Comparison of ENCODE assay signal across 8 cellular contexts in genomic region chr11:8839957-8840945, GRCh38.
DNase-seq lines count a peak whose midpoint lies in the region; ATAC-seq, FAIRE-seq and TF ChIP-seq lines count a peak whose summit lies in the region.

No MANE protein-coding gene starts in this region.

- H3K4me1 ChIP-seq in Panc1 (ENCODE audit: control insufficient read depth, insufficient read depth, low read length) (peaks cover 36% of the 10 kb centered on the region), hepatocyte (ENCODE audit: insufficient read depth) (peaks cover 26% of the 10 kb centered on the region)
- no peaks in the 10 kb centered on the region for H3K4me1 ChIP-seq in CD4-positive, alpha-beta memory T cell (ENCODE audit: insufficient read depth, low read length)

- no peak overlapping the region for H3K27ac Mint-ChIP-seq in CD4-positive, alpha-beta memory T cell

- H3K9me3 ChIP-seq in Panc1 (ENCODE audit: control insufficient read depth, insufficient read depth, low read depth, low read length), result no peaks in the 10 kb centered on the region
- H3K9me3 ChIP-seq in hepatocyte (ENCODE audit: low read depth), result no peaks in the 10 kb centered on the region
- no peaks in the 10 kb centered on the region for H3K9me3 ChIP-seq in CD4-positive, alpha-beta memory T cell (ENCODE audit: control insufficient read depth in 1 of 2, low read length in 2 of 2)

- TF ChIP-seq POLR2A in H54 (IDR thresholded peaks at IDR 0.05; ENCODE audit: low read depth, low read length), result no peak

- no peaks in the 10 kb centered on the region for H3K27me3 ChIP-seq in Panc1 (ENCODE audit: control insufficient read depth, insufficient read depth, low read length)
- H3K27me3 ChIP-seq in hepatocyte, result no peaks in the 10 kb centered on the region
- no peaks in the 10 kb centered on the region for H3K27me3 ChIP-seq in CD4-positive, alpha-beta memory T cell (ENCODE audit: insufficient read depth, low read length)

- peaks cover 60% of the 10 kb centered on the region for H3K79me2 ChIP-seq in hepatocyte

- in situ Hi-C loops in Panc1 (cut with HindIII; ENCODE audit: low pct_unique_long_range_greater_than_20kb, low sequenced_read_pairs), result no loop called here

- intact Hi-C loops in Panc1 (cut with micrococcal nuclease; ENCODE audit: unreplicated experiment), result no loop called here
- intact Hi-C loops in CD4-positive, alpha-beta memory T cell (cut with micrococcal nuclease), result no loop called here

- H3K4me3 ChIP-seq in Panc1 (ENCODE audit: low read depth in 2 of 2, low read length in 2 of 2) (peak overlapping the region in 1 of 2 experiments; percentile 1; a peak in 1 of 4 replicates), hepatocyte (no peak overlapping the region), skin epidermis (no peak overlapping the region)
- no peak overlapping the region for H3K4me3 ChIP-seq in CD4-positive, alpha-beta memory T cell (ENCODE audit: low read length in 2 of 2)

- peaks cover 0 to 4% (median 0%) of the 10 kb centered on the region in 4 donors for H3K4me1 Mint-ChIP-seq in CD4-positive, alpha-beta memory T cell

- H3K27ac ChIP-seq in Panc1 (ENCODE audit: low read length) (peak overlapping the region; percentile 64), hepatocyte (peak overlapping the region; percentile 87), skin epidermis (peak overlapping the region in 19 of 21 experiments; percentile 8 to 73 (median 37))
- no peak overlapping the region for H3K27ac ChIP-seq in CD4-positive, alpha-beta memory T cell (ENCODE audit: low read depth, low read length)

- BruUV-seq in Panc1 (replicated peaks; lab: Mats Ljungman, UMichigan), result no TSS peak

- TF ChIP-seq CTCF in Panc1 (IDR thresholded peaks at IDR 0.05) (no peak), hepatocyte (IDR thresholded peaks at IDR 0.05; ENCODE audit: poor library complexity) (no peak)

- peaks cover 4 to 20% of the 10 kb centered on the region in 2 donors for H3K27me3 Mint-ChIP-seq in CD4-positive, alpha-beta memory T cell

- CTCF ChIA-PET in Panc1 (lab: Charles Lee), result interaction anchor here (0.6 to 1.0 kb wide), 2 partner anchors 119 to 575 kb away, joined by 3 to 4 read pairs; no protein-coding TSS in a partner anchor
- CTCF ChIA-PET in CD4-positive, alpha-beta memory T cell (lab: Charles Lee; ENCODE audit: partially characterized antibody), result no interaction called here

- H3K9me3 Mint-ChIP-seq in CD4-positive, alpha-beta memory T cell, result peaks cover 0 to 2% (median 0%) of the 10 kb centered on the region in 8 donors

- H3K4me3 Mint-ChIP-seq in CD4-positive, alpha-beta memory T cell, result no peak overlapping the region

- H3K4me2 ChIP-seq in hepatocyte, result peak overlapping the region; percentile 67

- H3K36me3 ChIP-seq in Panc1 (ENCODE audit: control insufficient read depth, insufficient read depth, low read length) (no peaks in the 10 kb centered on the region), hepatocyte (replicated peaks; ENCODE audit: insufficient read depth, low read depth) (no peaks in the 10 kb centered on the region)
- H3K36me3 ChIP-seq in CD4-positive, alpha-beta memory T cell (ENCODE audit: insufficient read depth, low read length), result no peaks in the 10 kb centered on the region

- peak; percentile 80 for ATAC-seq in Panc1

- H2AFZ ChIP-seq in hepatocyte, result no peak overlapping the region

- WGBS in hepatocyte (ENCODE audit: low lambda C conversion rate, missing lambda C conversion rate), result 30% methylated on average over 8 of the region's 8 CpGs

- H3K9me2 ChIP-seq in hepatocyte (replicated peaks; ENCODE audit: insufficient read depth), result no peaks in the 10 kb centered on the region

- DNase-seq in H54 (ENCODE audit: insufficient read length, low spot score), result no peak
- no peak for DNase-seq in Panc1 (ENCODE audit: low read depth, low spot score)
- DNase-seq in hepatocyte (ENCODE audit: low spot score), result peak; percentile 65
- DNase-seq in NCI-H2171 treated with DMSO at 0.1 percent for 48 hours (lab: John Stamatoyannopoulos, UW), result no peak
- no peak for DNase-seq in activated CD8-positive, alpha-beta memory T cell treated with anti-CD3 and anti-CD28 coated beads for 24 hours
- no peak for DNase-seq in NCI-H1105 treated with DMSO at 0.1 percent for 48 hours (lab: John Stamatoyannopoulos, UW)
- no peak for DNase-seq in CD4-positive, alpha-beta memory T cell

- H3K36me3 Mint-ChIP-seq in CD4-positive, alpha-beta memory T cell, result no peaks in the 10 kb centered on the region

- FAIRE-seq in H54 (lab: Jason Lieb, UNC), result peak; percentile 33

- H4K20me1 ChIP-seq in hepatocyte (ENCODE audit: insufficient read depth, poor library complexity, severe bottlenecking), result no peaks in the 10 kb centered on the region

- POLR2A ChIA-PET in Panc1 (lab: Charles Lee), result interaction anchor here (0.5 to 1.2 kb wide), 4 partner anchors 68 to 435 kb away, joined by 3 to 6 read pairs (median 3); partner anchors contain the start of gene ASCL3
- POLR2A ChIA-PET in CD4-positive, alpha-beta memory T cell (lab: Charles Lee; ENCODE audit: partially characterized antibody), result no interaction called here
